8 cellular contexts compared by ENCODE assay signal in the genomic region with DNA sequence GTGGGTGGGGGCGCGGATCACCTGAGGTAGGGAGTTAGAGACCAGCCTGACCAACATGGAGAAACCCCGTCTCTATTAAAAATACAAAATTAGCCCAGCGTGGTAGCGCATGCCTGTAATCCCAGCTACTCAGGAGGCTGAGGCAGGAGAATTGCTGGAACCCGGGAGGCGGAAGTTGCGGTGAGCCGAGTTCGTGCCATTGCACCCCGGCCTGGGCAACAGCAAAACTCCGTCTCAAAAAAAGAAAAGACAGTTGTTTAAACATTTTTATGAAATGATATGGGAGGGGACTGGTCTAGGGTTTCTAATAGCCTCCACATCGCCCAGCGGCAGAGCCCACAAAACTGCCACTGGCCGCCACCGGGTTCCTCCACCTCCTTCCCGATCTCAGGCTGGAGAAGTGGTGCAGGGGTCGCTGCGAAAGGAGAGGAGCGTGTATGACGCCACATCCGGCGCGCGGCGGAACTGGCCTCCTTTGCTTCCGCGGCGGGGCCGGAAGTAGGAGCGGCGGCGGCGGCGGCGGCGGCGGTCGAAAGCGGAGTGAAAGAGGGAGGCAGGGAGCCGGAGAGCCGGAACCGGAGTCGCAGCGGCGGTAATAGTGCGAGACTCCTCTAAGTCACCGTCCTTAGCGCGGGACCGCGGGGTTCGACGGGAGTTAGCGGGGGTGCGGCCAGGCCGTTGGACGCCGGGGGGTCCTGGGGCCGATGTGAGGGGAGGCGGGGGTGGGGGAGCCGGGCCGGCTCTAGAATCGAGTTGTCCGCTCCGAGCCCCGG. TPM values are rescaled to one million over a fixed set of nuclear protein-coding genes. Genes with fewer than 3 reads are reported as not detected.
A peak's percentile ranks its signal among the peaks of the same experiment; 100 is the strongest.
DNase-seq lines count a peak whose midpoint lies in the region; ATAC-seq, FAIRE-seq and TF ChIP-seq lines count a peak whose summit lies in the region.

A gene (plus strand): TSS at position 492 of the 773 bp plus-strand sequence. CDS start 384 bp downstream, outside the sequence.

- H3K27me3 Mint-ChIP-seq in activated naive CD8-positive, alpha-beta T cell treated with anti-CD3 and anti-CD28 coated beads for 36 hours = no peaks in the 10 kb centered on the region

- H3K27ac ChIP-seq in DND-41 (ENCODE audit: low read length) = peak within 1 kb of the TSS; percentile 76
- peak within 1 kb of the TSS; percentile 80 for H3K27ac ChIP-seq in HCT116 (ENCODE audit: low read depth, low read length)
- peak within 1 kb of the TSS; percentile 85 for H3K27ac ChIP-seq in SU-DHL-6 (ENCODE audit: low read depth, low read length)
- H3K27ac ChIP-seq in pancreas = peak within 1 kb of the TSS; percentile 78 to 93 (median 84)
- peak within 1 kb of the TSS; percentile 88 for H3K27ac ChIP-seq in thymus (ENCODE audit: low read depth)

- H3K4me3 ChIP-seq in DND-41 (ENCODE audit: low read depth in 1 of 2, low read length in 2 of 2) = peak within 1 kb of the TSS; percentile 65 to 70
- peak within 1 kb of the TSS; percentile 88 to 99 for H3K4me3 ChIP-seq in HCT116 (replicated peaks in 1 of 2; ENCODE audit: low read depth in 1 of 2, low read length in 2 of 2)
- H3K4me3 ChIP-seq in SU-DHL-6 (ENCODE audit: insufficient read depth, low read length, poor library complexity, severe bottlenecking) = peak within 1 kb of the TSS; percentile 84
- H3K4me3 ChIP-seq in pancreas = peak within 1 kb of the TSS; percentile 70 to 99 (median 96)
- H3K4me3 ChIP-seq in thymus (ENCODE audit: low read length) = peak within 1 kb of the TSS; percentile 83

- RAD21 ChIA-PET in HCT116 (lab: Charles Lee; ENCODE audit: low non-redundant PET in 1 of 2, low total read pairs in 2 of 2, uncharacterized antibody in 2 of 2, unreplicated experiment in 2 of 2) = no interaction called here

- TF ChIP-seq CTCF in DND-41 (IDR thresholded peaks at IDR 0.05; ENCODE audit: borderline replicate concordance, extremely low read depth, low read length, poor library complexity, severe bottlenecking) (peak; percentile 40), HCT116 (IDR thresholded peaks at IDR 0.05 in 2 of 3, conservative IDR thresholded peaks at IDR 0.05 in 1 of 3; ENCODE audit: borderline replicate concordance in 1 of 3, insufficient read depth in 1 of 3, low read depth in 2 of 3, low read length in 2 of 3) (no peak), SU-DHL-6 (IDR thresholded peaks at IDR 0.05; ENCODE audit: insufficient read depth, low read length, poor library complexity, severe bottlenecking) (no peak), pancreas (IDR thresholded peaks at IDR 0.05) (no peak)

- H3K79me2 ChIP-seq in DND-41 (ENCODE audit: insufficient read depth, low read length) = peaks cover 51% of the 10 kb centered on the region
- peaks cover 56% of the 10 kb centered on the region for H3K79me2 ChIP-seq in HCT116 (ENCODE audit: insufficient read depth, low read length)
- peaks cover 42% of the 10 kb centered on the region for H3K79me2 ChIP-seq in SU-DHL-6 (ENCODE audit: insufficient read depth, low read length)

- ATAC-seq in DND-41 (ENCODE audit: insufficient read depth, low read depth) (peak; percentile 90), HCT116 (peak; percentile 86), pancreas (peak; percentile 93 to 98 (median 96))

- intact Hi-C loops in HCT116 (cut with micrococcal nuclease) = no loop called here
- intact Hi-C loops in head of caudate nucleus (cut with DNase I) = loop anchor here (5.0 kb wide), 1 partner anchor 622 kb away; a partner anchor contains a TSS
- intact Hi-C loops in pancreas (cut with DNase I) = no loop called here

- no peaks in the 10 kb centered on the region for H3K9me2 ChIP-seq in HCT116 (ENCODE audit: insufficient read depth)
- H3K9me2 ChIP-seq in SU-DHL-6 (replicated peaks; ENCODE audit: insufficient read depth, low read length) = no peaks in the 10 kb centered on the region

- peak; percentile 90 for DNase-seq in DND-41
- peak; percentile 68 for DNase-seq in HCT116 (ENCODE audit: low read depth, low spot score)
- DNase-seq in NCI-H1092 treated with DMSO at 0.1 percent for 48 hours (lab: John Stamatoyannopoulos, UW) = peak; percentile 85
- peak; percentile 95 for DNase-seq in activated naive CD8-positive, alpha-beta T cell treated with anti-CD3 and anti-CD28 coated beads for 36 hours
- DNase-seq in head of caudate nucleus = peak; percentile 77 to 96 (median 92)
- peak; percentile 83 to 95 (median 88) for DNase-seq in pancreas

- H3K4me1 ChIP-seq in DND-41 (ENCODE audit: insufficient read depth, low read length) = peaks cover 32% of the 10 kb centered on the region
- peaks cover 14 to 22% of the 10 kb centered on the region in 2 experiments; a peak in 3 of 4 replicates for H3K4me1 ChIP-seq in HCT116 (ENCODE audit: control insufficient read depth in 1 of 2, insufficient read depth in 2 of 2, low read length in 2 of 2)
- H3K4me1 ChIP-seq in pancreas = peaks cover 7 to 20% (median 9%) of the 10 kb centered on the region in 3 donors
- peaks cover 8% of the 10 kb centered on the region for H3K4me1 ChIP-seq in thymus (ENCODE audit: control insufficient read depth, insufficient read depth, low read length)

- H3K36me3 ChIP-seq in DND-41 (ENCODE audit: insufficient read depth, low read length) = peaks cover 59% of the 10 kb centered on the region
- H3K36me3 ChIP-seq in HCT116 (ENCODE audit: control insufficient read depth in 1 of 2, insufficient read depth in 2 of 2, low read length in 2 of 2) = peaks cover 17 to 41% of the 10 kb centered on the region in 2 experiments
- H3K36me3 ChIP-seq in SU-DHL-6 (ENCODE audit: low read length) = no peaks in the 10 kb centered on the region
- peaks cover 0 to 5% (median 3%) of the 10 kb centered on the region in 3 donors for H3K36me3 ChIP-seq in pancreas
- H3K36me3 ChIP-seq in thymus (ENCODE audit: control insufficient read depth, insufficient read depth) = peaks cover 33% of the 10 kb centered on the region

- H3K9me3 ChIP-seq in DND-41 (ENCODE audit: insufficient read depth, low read length, severe bottlenecking) (no peaks in the 10 kb centered on the region), HCT116 (ENCODE audit: control insufficient read depth in 1 of 2, insufficient read depth in 1 of 2, low read depth in 1 of 2, low read length in 2 of 2) (no peaks in the 10 kb centered on the region), SU-DHL-6 (ENCODE audit: insufficient read depth, low read length) (no peaks in the 10 kb centered on the region), pancreas (no peaks in the 10 kb centered on the region), thymus (ENCODE audit: control insufficient read depth) (no peaks in the 10 kb centered on the region)

- peaks cover 46% of the 10 kb centered on the region for H3K36me3 Mint-ChIP-seq in activated naive CD8-positive, alpha-beta T cell treated with anti-CD3 and anti-CD28 coated beads for 36 hours

- H2AFZ ChIP-seq in DND-41 (ENCODE audit: low read depth, low read length) (peak within 1 kb of the TSS; percentile 65), HCT116 (ENCODE audit: low read depth, low read length, poor library complexity, severe bottlenecking) (no peak within 1 kb of the TSS), SU-DHL-6 (ENCODE audit: low read depth, low read length, severe bottlenecking) (peak within 1 kb of the TSS; percentile 4)

- H3K9ac ChIP-seq in DND-41 (ENCODE audit: low read depth, low read length) (peak within 1 kb of the TSS; percentile 73), HCT116 (ENCODE audit: low read length) (peak within 1 kb of the TSS; percentile 97), SU-DHL-6 (ENCODE audit: low read length) (peak within 1 kb of the TSS; percentile 97)

- H3K27me3 ChIP-seq in DND-41 (ENCODE audit: insufficient read depth, low read length, poor library complexity) (no peaks in the 10 kb centered on the region), HCT116 (ENCODE audit: insufficient read depth, low read length) (no peaks in the 10 kb centered on the region), SU-DHL-6 (ENCODE audit: low read length) (no peaks in the 10 kb centered on the region), pancreas (no peaks in the 10 kb centered on the region), thymus (ENCODE audit: control insufficient read depth, insufficient read depth) (no peaks in the 10 kb centered on the region)

- CTCF ChIA-PET in HCT116 (lab: Charles Lee) = interaction anchor here (1.3 kb wide), 1 partner anchor 10 kb away, joined by 4 read pairs; a partner anchor contains a TSS

- peak; percentile 88 for TF ChIP-seq POLR2A in HCT116 (IDR thresholded peaks at IDR 0.05; ENCODE audit: borderline replicate concordance, extremely low read depth, insufficient read depth, insufficient read length)

- peak within 1 kb of the TSS; percentile 93 for H3K4me3 Mint-ChIP-seq in activated naive CD8-positive, alpha-beta T cell treated with anti-CD3 and anti-CD28 coated beads for 36 hours

- H3K9me3 Mint-ChIP-seq in activated naive CD8-positive, alpha-beta T cell treated with anti-CD3 and anti-CD28 coated beads for 36 hours = no peaks in the 10 kb centered on the region

- peak within 1 kb of the TSS; percentile 88 for H3K27ac Mint-ChIP-seq in activated naive CD8-positive, alpha-beta T cell treated with anti-CD3 and anti-CD28 coated beads for 36 hours

- H3F3A ChIP-seq in SU-DHL-6 (ENCODE audit: insufficient read depth) = peaks cover 45% of the 10 kb centered on the region

- TSS peak; percentile 97 for BruUV-seq in HCT116 (replicated peaks; lab: Mats Ljungman, UMichigan)

- 2% methylated on average over 56 to 67 of the region's 67 CpGs for WGBS in pancreas, 2 donors
- WGBS in thymus = 2% methylated on average over 67 of the region's 67 CpGs

- peaks cover 35% of the 10 kb centered on the region for H3K4me1 Mint-ChIP-seq in activated naive CD8-positive, alpha-beta T cell treated with anti-CD3 and anti-CD28 coated beads for 36 hours

- H3K4me2 ChIP-seq in DND-41 (ENCODE audit: insufficient read depth, low read length) (peak within 1 kb of the TSS; percentile 96), HCT116 (ENCODE audit: low read length) (peak within 1 kb of the TSS; percentile 90), SU-DHL-6 (ENCODE audit: low read depth, low read length, poor library complexity, severe bottlenecking) (peak within 1 kb of the TSS; percentile 94)

- POLR2A ChIA-PET in HCT116 (lab: Charles Lee) = interaction anchor here (0.9 to 2.1 kb wide), 3 partner anchors 10 to 18 kb away, joined by 3 to 12 read pairs (median 3); a partner anchor contains a TSS

- no peak for FAIRE-seq in pancreas (lab: Jason Lieb, UNC)

- TF ChIP-seq RAD21 in HCT116 (IDR thresholded peaks at IDR 0.05; ENCODE audit: low read depth) = no peak

- H4K20me1 ChIP-seq in DND-41 (ENCODE audit: insufficient read depth, low read length) = peaks cover 35% of the 10 kb centered on the region
- H4K20me1 ChIP-seq in HCT116 (ENCODE audit: insufficient read depth) = 0 out of 2 replicates have a peak, but pooled peaks cover 9% of the 10 kb centered on the region
- no peaks in the 10 kb centered on the region; the same call in 1 of the 2 replicates for H4K20me1 ChIP-seq in SU-DHL-6 (ENCODE audit: low read depth, low read length)

TF ChIP-seq in HCT116, 20 proteins besides CTCF, POLR2A, EP300 and RAD21 (continues in another document):
- TF ChIP-seq EZH2 (IDR thresholded peaks at IDR 0.05) = no peak
- TF ChIP-seq SP1 (IDR thresholded peaks at IDR 0.05; ENCODE audit: low read depth) = 0 out of 2 replicates have a peak, but pooled peaks have one; percentile 15
- no peak for TF ChIP-seq FOSL1 (IDR thresholded peaks at IDR 0.05; ENCODE audit: low read depth)

RNA-seq across cellular contexts. Expression of the gene that starts here (rescaled TPM):
- total RNA-seq in HCT116 (2021; ENCODE audit: unreplicated experiment) (165 TPM), pancreas (10 to 100 TPM; 21.7 to 43.2 (median 27.1) TPM)
- polyA plus RNA-seq in HCT116 (2012) = 185 and 187 TPM in 2 replicates
- 100 to 1,000 TPM; 125 to 127 TPM for total RNA-seq in activated naive CD8-positive, alpha-beta T cell treated with anti-CD3 and anti-CD28 coated beads for 36 hours
- polyA plus RNA-seq in pancreas (10 to 100 TPM; 47.2 to 53.7 TPM), thymus (106 TPM)

Comparison
In these comparisons a context has a peak if more than half of its experiments do, and no peak if none do; other contexts are left out.
1. Peak in every context shown above with its lines: DNase-seq, ATAC-seq, H3K4me3 ChIP-seq and H3K27ac ChIP-seq.